16 cellular contexts compared by ENCODE assay signal in the genomic region with DNA sequence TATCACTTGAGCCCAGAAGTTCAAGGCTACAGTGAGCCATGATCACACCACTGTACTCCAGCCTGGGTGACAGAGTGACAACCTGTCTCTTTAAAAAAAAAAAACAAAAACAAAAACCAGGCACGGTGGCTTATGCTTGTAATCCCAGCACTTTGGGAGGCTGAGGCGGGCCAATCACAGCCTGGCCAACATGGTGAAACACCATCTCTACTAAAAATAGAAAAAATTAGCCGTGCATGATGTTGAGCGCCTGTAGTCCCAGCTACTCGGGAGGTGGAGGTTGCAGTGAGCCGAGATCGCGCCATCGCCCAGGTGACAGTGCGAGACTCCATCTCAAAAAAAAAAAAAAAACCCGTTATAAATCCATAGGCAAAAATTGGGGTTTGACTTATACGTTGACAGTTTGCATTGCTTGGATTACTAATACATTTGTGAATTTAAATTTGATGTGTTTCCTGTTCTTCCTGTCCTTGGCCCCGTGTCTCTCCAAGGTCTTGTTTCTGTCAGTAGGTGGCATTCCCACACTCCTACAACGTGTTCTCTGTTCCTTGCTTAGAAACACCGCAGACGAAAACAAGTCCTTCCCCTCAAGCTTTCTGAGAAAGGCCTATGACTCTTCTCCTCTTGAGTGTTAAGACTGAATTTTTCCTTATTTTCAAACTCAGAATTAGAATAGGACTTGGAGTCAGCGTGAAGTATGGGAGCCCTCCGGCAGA.
DNase-seq lines count a peak whose midpoint lies in the region; ATAC-seq and TF ChIP-seq lines count a peak whose summit lies in the region.
"Had no signal": no experiment of that assay in that cellular context is flagged by ENCODE, and none has a peak within 500 bp of the region (broad histone marks: within the 10 kb centered on the region; RNA-seq: fewer than 3 reads in every experiment).

No MANE protein-coding gene starts in this region.

- peaks cover 54 to 77% of the 10 kb centered on the region in 2 donors for H3K36me3 Mint-ChIP-seq in CD4-positive, alpha-beta memory T cell
- H3K36me3 Mint-ChIP-seq in memory B cell: peaks cover 44% of the 10 kb centered on the region

- H3K27me3 ChIP-seq in BLaER1: no peaks in the 10 kb centered on the region
- no peaks in the 10 kb centered on the region for H3K27me3 ChIP-seq in CD4-positive, alpha-beta memory T cell (ENCODE audit: insufficient read depth, low read length)
- H3K27me3 ChIP-seq in tibial artery: no peaks in the 10 kb centered on the region
- H3K27me3 ChIP-seq: cardiac muscle cell, MG63, testis had no signal

- no peak for DNase-seq in CD4-positive, alpha-beta memory T cell
- DNase-seq in caudate nucleus (lab: John Stamatoyannopoulos, UW): peak in 7 of 61 donors; percentile 23 to 71 (median 47)
- DNase-seq in memory B cell (ENCODE audit: low spot score in 2 of 2): no peak
- DNase-seq in tibial artery: no peak
- DNase-seq in stimulated activated CD4-positive, alpha-beta T cell treated with anti-CD3 and anti-CD28 coated beads, Interleukin-12 subunit alpha, Interleukin-12 subunit beta, amount 100 ng/mL, for 4 hours: no peak
- DNase-seq: activated CD4-positive, alpha-beta T cell treated with anti-CD3 and anti-CD28 coated beads, Interleukin-2, amount 50 U/mL, for 4 hours; kidney glomerular epithelial cell; MG63; NCI-H1930; stimulated activated CD4-positive, alpha-beta T cell treated with anti-CD3 and anti-CD28 coated beads, Interleukin-4, amount 100 ng/mL, for 24 hours; testis had no signal

- peaks cover 100% of the 10 kb centered on the region for H3K36me3 ChIP-seq in BLaER1
- H3K36me3 ChIP-seq in CD4-positive, alpha-beta memory T cell (ENCODE audit: insufficient read depth, low read length): peaks cover 48% of the 10 kb centered on the region
- H3K36me3 ChIP-seq in tibial artery: peaks cover 41 to 92% (median 73%) of the 10 kb centered on the region in 3 donors
- H3K36me3 ChIP-seq: MG63 had no signal

- POLR2A ChIA-PET in CD4-positive, alpha-beta memory T cell (lab: Charles Lee; ENCODE audit: partially characterized antibody): no interaction called here

- H3K27ac ChIP-seq in BLaER1 (0 out of 2 replicates have a peak overlapping the region, but pooled peaks have one; percentile 6), caudate nucleus (ENCODE audit: low read depth, low read length) (peak overlapping the region; percentile 54), tibial artery (no peak overlapping the region)
- H3K27ac ChIP-seq in CD4-positive, alpha-beta memory T cell (ENCODE audit: low read depth, low read length): no peak overlapping the region
- H3K27ac ChIP-seq: cardiac muscle cell had no signal

- no peak overlapping the region for H3K9ac ChIP-seq in BLaER1

- TF ChIP-seq CTCF in tibial artery (IDR thresholded peaks at IDR 0.05): no peak

- H3K9me3 Mint-ChIP-seq in CD4-positive, alpha-beta memory T cell: peaks cover 0 to 4% (median 0%) of the 10 kb centered on the region in 8 donors
- H3K9me3 Mint-ChIP-seq in memory B cell: no peaks in the 10 kb centered on the region

- CTCF ChIA-PET in CD4-positive, alpha-beta memory T cell (lab: Charles Lee; ENCODE audit: partially characterized antibody): no interaction called here

- peaks cover 93% of the 10 kb centered on the region for H4K20me1 ChIP-seq in BLaER1

- H3K4me3 ChIP-seq in BLaER1 (no peak overlapping the region), tibial artery (no peak overlapping the region)
- H3K4me3 ChIP-seq in CD4-positive, alpha-beta memory T cell (ENCODE audit: low read length in 2 of 2): no peak overlapping the region
- H3K4me3 ChIP-seq: cardiac muscle cell, MG63, mucosa of descending colon, testis had no signal

- H3K27me3 Mint-ChIP-seq in CD4-positive, alpha-beta memory T cell: no peaks in the 10 kb centered on the region
- H3K27me3 Mint-ChIP-seq in memory B cell: no peaks in the 10 kb centered on the region

- H3K4me1 ChIP-seq in BLaER1 (peaks cover 10% of the 10 kb centered on the region), tibial artery (no peaks in the 10 kb centered on the region)
- no peaks in the 10 kb centered on the region for H3K4me1 ChIP-seq in CD4-positive, alpha-beta memory T cell (ENCODE audit: insufficient read depth, low read length)

- H3K4me3 Mint-ChIP-seq in CD4-positive, alpha-beta memory T cell: no peak overlapping the region
- H3K4me3 Mint-ChIP-seq in memory B cell: no peak overlapping the region

- ATAC-seq in memory B cell (ENCODE audit: low read depth): no peak
- ATAC-seq in HG02852 (IDR thresholded peaks at IDR 0.05; ENCODE audit: unreplicated experiment): no peak
- ATAC-seq: HepG2, mucosa of descending colon had no signal

- H3K4me2 ChIP-seq in BLaER1: no peak overlapping the region

- no peaks in the 10 kb centered on the region for H3K9me3 ChIP-seq in BLaER1
- H3K9me3 ChIP-seq in CD4-positive, alpha-beta memory T cell (ENCODE audit: control insufficient read depth in 1 of 2, low read length in 2 of 2): no peaks in the 10 kb centered on the region
- no peaks in the 10 kb centered on the region for H3K9me3 ChIP-seq in tibial artery
- H3K9me3 ChIP-seq: MG63, mucosa of descending colon, testis had no signal

- intact Hi-C loops in CD4-positive, alpha-beta memory T cell (cut with micrococcal nuclease): no loop called here
- intact Hi-C loops in tibial artery (cut with DNase I; ENCODE audit: low total_unique reads): no loop called here

- peaks cover 0 to 4% (median 2%) of the 10 kb centered on the region in 4 donors for H3K4me1 Mint-ChIP-seq in CD4-positive, alpha-beta memory T cell
- peaks cover 2% of the 10 kb centered on the region for H3K4me1 Mint-ChIP-seq in memory B cell

- H3K27ac Mint-ChIP-seq in CD4-positive, alpha-beta memory T cell: peak overlapping the region in 5 of 7 donors; percentile 41 to 73 (median 59)
- peak overlapping the region; percentile 83 for H3K27ac Mint-ChIP-seq in memory B cell

Comparison
In these comparisons a context has a peak if more than half of its experiments do, and no peak if none do; other contexts are left out.
1. H3K27ac ChIP-seq: peak in BLaER1 (single experiment) and caudate nucleus (single experiment); none in CD4-positive, alpha-beta memory T cell (single experiment) and tibial artery (0 of 2).